Comparison of ENCODE assay signal across 34 cellular contexts in the genomic region with DNA sequence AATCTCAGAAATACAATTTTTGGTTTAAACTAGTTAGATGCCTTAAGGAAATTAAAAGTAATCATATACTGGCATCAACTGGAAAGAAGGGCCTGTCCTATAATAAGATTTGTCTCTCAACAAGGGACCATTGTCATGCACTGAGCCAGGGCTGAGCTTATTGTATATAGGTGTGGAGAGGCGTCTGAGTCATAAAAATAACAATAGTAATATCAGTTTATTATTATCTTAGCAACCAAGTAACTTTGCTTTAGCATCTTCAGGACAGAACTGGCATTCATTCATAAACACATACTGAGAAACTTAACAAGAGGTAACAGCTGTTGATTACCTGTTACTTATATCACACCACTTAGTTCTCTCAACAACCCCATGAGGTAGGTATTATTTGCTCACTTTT. TPM values are rescaled to one million over a fixed set of nuclear protein-coding genes. Genes with fewer than 3 reads are reported as not detected.
"Had no signal": no experiment of that assay in that cellular context is flagged by ENCODE, and none has a peak within 500 bp of the region (broad histone marks: within the 10 kb centered on the region; RNA-seq: fewer than 3 reads in every experiment).

No MANE protein-coding gene starts in this region.

- H3K4me1 ChIP-seq: parathyroid adenoma, right atrium auricular region had no signal

- DNase-seq: cerebellar nuclear complex; cortex of kidney; foreskin melanocyte; glutamatergic neuron; heart right ventricle; hippocampal formation; kidney glomerular epithelial cell; mesendoderm; midbrain; naive thymus-derived CD4-positive, alpha-beta T cell; stimulated activated CD4-positive, alpha-beta T cell treated with anti-CD3 and anti-CD28 coated beads, Interleukin-12 subunit alpha, Interleukin-12 subunit beta, amount 100 ng/mL, for 4 hours; stimulated activated CD4-positive, alpha-beta T cell treated with anti-CD3 and anti-CD28 coated beads, Interleukin-2, amount 100 ng/mL, for 24 hours; stimulated activated CD4-positive, alpha-beta T cell treated with anti-CD3 and anti-CD28 coated beads, Interleukin-4, amount 100 ng/mL, for 24 hours; stimulated activated naive CD8-positive, alpha-beta T cell treated with anti-CD3 and anti-CD28 coated beads, Interleukin-15, Interleukin-2, amounts not matched to agents 100 U/mL and 50 U/mL, for 24 hours; substantia nigra; testis; tibial artery had no signal

- H2AFZ ChIP-seq: neural progenitor cell, parathyroid adenoma had no signal

- ATAC-seq: heart right ventricle; left lobe of liver; naive thymus-derived CD4-positive, alpha-beta T cell; sciatic nerve; stimulated activated effector memory CD8-positive, alpha-beta T cell treated with anti-CD3 and anti-CD28 coated beads, Interleukin-12 subunit alpha, Interleukin-12 subunit beta, amount 100 ng/mL, for 72 hours; stimulated activated naive CD8-positive, alpha-beta T cell treated with anti-CD3 and anti-CD28 coated beads, Interleukin-15, Interleukin-2, amounts not matched to agents 100 U/mL and 50 U/mL, for 24 hours had no signal

- H3K79me2 ChIP-seq: parathyroid adenoma had no signal

- H3K36me3 ChIP-seq: esophagus muscularis mucosa, heart right ventricle, neural progenitor cell, prostate gland, right atrium auricular region, tibial artery had no signal

- H3K27me3 ChIP-seq: neural progenitor cell, right atrium auricular region, testis had no signal

- H3K27ac ChIP-seq: epithelial cell of prostate, esophagus muscularis mucosa, heart right ventricle, neural progenitor cell, parathyroid adenoma, prostate gland, right atrium auricular region, testis, tibial artery had no signal

- H3K4me2 ChIP-seq: neural progenitor cell, smooth muscle cell had no signal

- H3K9me3 ChIP-seq: esophagus muscularis mucosa, heart right ventricle, prostate gland, right atrium auricular region, testis, tibial artery had no signal

- H3K4me3 ChIP-seq: esophagus muscularis mucosa, heart right ventricle, neural progenitor cell, prostate gland, right atrium auricular region, smooth muscle cell, testis, tibial artery had no signal

- H3K9ac ChIP-seq: neural progenitor cell, parathyroid adenoma had no signal

RNA-seq across cellular contexts. Expression of a gene that starts 7.1 kb away (rescaled TPM):
- total RNA-seq: dermis microvascular lymphatic vessel endothelial cell; esophagus muscularis mucosa; fibroblast of lung; heart right ventricle; left lobe of liver; liver; lung microvascular endothelial cell; mucosa of gallbladder; naive thymus-derived CD4-positive, alpha-beta T cell; prostate gland; right atrium auricular region; sciatic nerve; urinary bladder had no signal
- polyA plus RNA-seq: fibroblast of lung; heart right ventricle; liver; naive thymus-derived CD4-positive, alpha-beta T cell; urinary bladder had no signal

RNA-seq across cellular contexts. Expression of a gene that starts 20.9 kb away (rescaled TPM):
- total RNA-seq: dermis microvascular lymphatic vessel endothelial cell; esophagus muscularis mucosa; fibroblast of lung; heart right ventricle; left lobe of liver; liver; lung microvascular endothelial cell; mucosa of gallbladder; naive thymus-derived CD4-positive, alpha-beta T cell; osteoblast; prostate gland; right atrium auricular region; sciatic nerve; smooth muscle cell; testis; urinary bladder had no signal
- polyA plus RNA-seq: fibroblast of lung; heart right ventricle; liver; naive thymus-derived CD4-positive, alpha-beta T cell had no signal

RNA-seq across cellular contexts. Expression of a gene that starts 24.9 kb away (rescaled TPM):
- total RNA-seq: dermis microvascular lymphatic vessel endothelial cell; esophagus muscularis mucosa; fibroblast of lung; heart right ventricle; left lobe of liver; lung microvascular endothelial cell; mucosa of gallbladder; naive thymus-derived CD4-positive, alpha-beta T cell; osteoblast; right atrium auricular region; sciatic nerve; urinary bladder had no signal
- polyA plus RNA-seq: liver; naive thymus-derived CD4-positive, alpha-beta T cell; urinary bladder had no signal

RNA-seq across cellular contexts. Expression of a gene that starts 41.6 kb away (rescaled TPM):
- total RNA-seq: dermis microvascular lymphatic vessel endothelial cell; esophagus muscularis mucosa; fibroblast of lung; heart right ventricle; left lobe of liver; liver; lung microvascular endothelial cell; mucosa of gallbladder; naive thymus-derived CD4-positive, alpha-beta T cell; osteoblast; prostate gland; sciatic nerve; urinary bladder had no signal
- polyA plus RNA-seq: fibroblast of lung; heart right ventricle; liver; naive thymus-derived CD4-positive, alpha-beta T cell; urinary bladder had no signal

RNA-seq across cellular contexts. Expression of a gene that starts 46.5 kb away (rescaled TPM):
- total RNA-seq: dermis microvascular lymphatic vessel endothelial cell; esophagus muscularis mucosa; fibroblast of lung; heart right ventricle; left lobe of liver; lung microvascular endothelial cell; mucosa of gallbladder; naive thymus-derived CD4-positive, alpha-beta T cell; osteoblast; prostate gland; right atrium auricular region; sciatic nerve; urinary bladder had no signal
- polyA plus RNA-seq: fibroblast of lung; liver; naive thymus-derived CD4-positive, alpha-beta T cell; urinary bladder had no signal
